ENCODE assay signal across 23 cellular contexts in the genomic region with DNA sequence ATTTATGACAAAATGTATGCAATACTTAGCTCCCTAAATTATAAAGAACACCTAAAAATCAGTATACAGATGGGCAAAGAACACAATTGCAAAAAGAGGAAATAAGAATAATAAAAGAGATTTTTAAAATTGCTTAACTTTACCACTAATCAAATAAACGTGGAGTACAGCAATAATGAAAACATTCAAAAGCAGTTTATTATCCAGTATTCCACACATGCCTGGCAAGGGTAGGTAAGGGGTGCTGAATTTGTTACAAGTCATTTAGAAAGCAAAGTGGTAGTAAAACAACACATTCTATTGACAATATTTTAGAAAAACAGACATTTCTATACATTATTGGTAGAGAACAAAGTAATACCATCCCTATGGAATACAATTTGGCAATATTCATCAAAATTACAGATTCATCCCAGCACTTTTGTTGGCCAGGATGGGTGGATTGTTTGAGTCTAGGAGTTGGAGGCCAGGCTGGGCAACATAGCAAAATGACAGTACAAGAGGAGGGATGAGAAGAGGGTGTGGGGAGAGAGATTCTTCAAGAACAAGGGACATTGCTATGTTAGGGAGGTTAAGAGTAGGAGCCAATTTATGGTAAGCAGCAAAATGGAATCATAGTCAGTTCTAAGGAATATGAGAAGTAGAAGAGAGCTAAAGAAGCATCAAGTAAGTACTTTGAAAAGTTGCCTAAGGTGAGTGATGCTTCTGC. TPM values are rescaled to one million over a fixed set of nuclear protein-coding genes. Genes with fewer than 3 reads are reported as not detected.
DNase-seq lines count a peak whose midpoint lies in the region; ATAC-seq and TF ChIP-seq lines count a peak whose summit lies in the region.
"Had no signal": no experiment of that assay in that cellular context is flagged by ENCODE, and none has a peak within 500 bp of the region (broad histone marks: within the 10 kb centered on the region; RNA-seq: fewer than 3 reads in every experiment).

No MANE protein-coding gene starts in this region.

- H3K27me3 ChIP-seq in IMR-90 (ENCODE audit: control insufficient read depth, insufficient read depth, low read length) (no peaks in the 10 kb centered on the region), ascending aorta (no peaks in the 10 kb centered on the region), suprapubic skin (no peaks in the 10 kb centered on the region)
- H3K27me3 ChIP-seq: cardiac muscle cell, MG63, neutrophil, tibial nerve had no signal

- DNase-seq in IMR-90 = peak; percentile 27
- no peak for DNase-seq in ascending aorta (ENCODE audit: low spot score in 2 of 2)
- DNase-seq in fibroblast of the aortic adventitia (ENCODE audit: low read depth) = peak; percentile 51
- no peak for DNase-seq in suprapubic skin (ENCODE audit: low spot score in 2 of 2)
- DNase-seq in stimulated activated CD4-positive, alpha-beta T cell treated with anti-CD3 and anti-CD28 coated beads, Interleukin-1b, Interleukin-23, amount 100 ng/mL, for 48 hours = no peak
- DNase-seq in stimulated activated CD4-positive, alpha-beta T cell treated with anti-CD3 and anti-CD28 coated beads, Interleukin-4, amount 100 ng/mL, for 1 hour = no peak
- DNase-seq in activated CD4-positive, alpha-beta memory T cell treated with anti-CD3 and anti-CD28 coated beads for 36 hours = no peak
- DNase-seq in CD1c-positive myeloid dendritic cell (ENCODE audit: extremely low spot score) = no peak
- DNase-seq: activated CD4-positive, alpha-beta T cell treated with anti-CD3 and anti-CD28 coated beads for 36 hours; Caco-2; GOT3; head of caudate nucleus; left ventricle myocardium superior; NCI-H1694; NCI-H82; stimulated activated CD4-positive, alpha-beta T cell treated with anti-CD3 and anti-CD28 coated beads, Interleukin-15, amount 100 ng/mL, for 24 hours had no signal

- no peaks in the 10 kb centered on the region for H3K4me1 Mint-ChIP-seq in activated CD4-positive, alpha-beta memory T cell treated with anti-CD3 and anti-CD28 coated beads for 36 hours (ENCODE audit: low read depth)
- H3K4me1 Mint-ChIP-seq: activated CD4-positive, alpha-beta T cell treated with anti-CD3 and anti-CD28 coated beads for 36 hours; B cell; stimulated activated effector memory CD8-positive, alpha-beta T cell treated with anti-CD3 and anti-CD28 coated beads, Interleukin-12 subunit alpha, Interleukin-12 subunit beta, amount 100 ng/mL, for 72 hours had no signal

- peak overlapping the region; percentile 100 for H3K14ac ChIP-seq in IMR-90 (replicated peaks; ENCODE audit: low read depth, low read length)

- no peaks in the 10 kb centered on the region for H3K9me3 ChIP-seq in IMR-90 (ENCODE audit: control insufficient read depth, insufficient read depth, low read length)
- H3K9me3 ChIP-seq in ascending aorta = no peaks in the 10 kb centered on the region
- no peaks in the 10 kb centered on the region for H3K9me3 ChIP-seq in suprapubic skin
- H3K9me3 ChIP-seq: Caco-2, MG63, neutrophil, tibial nerve had no signal

- H2BK5ac ChIP-seq in IMR-90 (ENCODE audit: low read depth, low read length, poor library complexity, severe bottlenecking) = peak overlapping the region; percentile 100

- peak overlapping the region; percentile 71 for H3K9ac ChIP-seq in IMR-90 (ENCODE audit: low read depth, low read length)

- H3K4me1 ChIP-seq in IMR-90 (ENCODE audit: control insufficient read depth, insufficient read depth, low read length) (peaks cover 8% of the 10 kb centered on the region), ascending aorta (peaks cover 0 to 17% of the 10 kb centered on the region in 2 donors), suprapubic skin (peaks cover 21% of the 10 kb centered on the region)

- dilution Hi-C loops in IMR-90 (cut with HindIII; ENCODE audit: low sequenced_read_pairs, unreplicated experiment) = no loop called here

- peak overlapping the region; percentile 99 for H3K56ac ChIP-seq in IMR-90 (ENCODE audit: extremely low read depth, insufficient read depth, low read length)

- no peaks in the 10 kb centered on the region for H4K20me1 ChIP-seq in IMR-90 (ENCODE audit: insufficient read depth, low read length)

- peaks cover 0 to 9% of the 10 kb centered on the region in 2 experiments; a peak in 2 of 4 replicates for H3K79me1 ChIP-seq in IMR-90 (ENCODE audit: low read depth in 1 of 2, low read length in 2 of 2)

- TF ChIP-seq CTCF in IMR-90 (conservative IDR thresholded peaks at IDR 0.05; ENCODE audit: low read depth, low read length) (no peak), ascending aorta (IDR thresholded peaks at IDR 0.05) (no peak), fibroblast of the aortic adventitia (IDR thresholded peaks at IDR 0.05; ENCODE audit: insufficient read depth, low read length) (no peak), suprapubic skin (IDR thresholded peaks at IDR 0.05) (no peak)

- no peak for TF ChIP-seq POLR2A in IMR-90 (IDR thresholded peaks at IDR 0.05; ENCODE audit: low read depth, low read length)
- TF ChIP-seq POLR2A in suprapubic skin (IDR thresholded peaks at IDR 0.05) = no peak

- intact Hi-C loops in IMR-90 (cut with micrococcal nuclease) = loop anchor here (5.0 kb wide), 1 partner anchor 51 kb away; no protein-coding TSS in a partner anchor
- intact Hi-C loops in ascending aorta (cut with DNase I) = no loop called here
- intact Hi-C loops in activated CD4-positive, alpha-beta memory T cell treated with anti-CD3 and anti-CD28 coated beads for 36 hours (cut with micrococcal nuclease) = no loop called here

- H4K8ac ChIP-seq in IMR-90 (ENCODE audit: low read depth in 2 of 2, low read length in 2 of 2) = peak overlapping the region; percentile 92 to 99

- H4K5ac ChIP-seq in IMR-90 (ENCODE audit: low read depth, low read length) = peak overlapping the region; percentile 90

- in situ Hi-C loops in IMR-90 (cut with MboI; ENCODE audit: low sequenced_read_pairs) = no loop called here

- H3K36me3 ChIP-seq in IMR-90 (ENCODE audit: control insufficient read depth, insufficient read depth, low read length) = no peaks in the 10 kb centered on the region
- H3K36me3 ChIP-seq in ascending aorta = no peaks in the 10 kb centered on the region
- peaks cover 3% of the 10 kb centered on the region for H3K36me3 ChIP-seq in suprapubic skin

- peak overlapping the region; percentile 97 for H3K18ac ChIP-seq in IMR-90 (ENCODE audit: low read depth, low read length)

- H2BK15ac ChIP-seq in IMR-90 (ENCODE audit: low read depth, low read length) = peak overlapping the region; percentile 99

- peak overlapping the region; percentile 91 for H3K23ac ChIP-seq in IMR-90 (ENCODE audit: low read depth, low read length)

- peak overlapping the region; percentile 84 for H3K4me2 ChIP-seq in IMR-90 (ENCODE audit: low read depth, low read length)

- no peak for TF ChIP-seq EP300 in suprapubic skin (IDR thresholded peaks at IDR 0.05)

- H2BK20ac ChIP-seq in IMR-90 (ENCODE audit: low read depth, low read length) = peak overlapping the region; percentile 100

- ATAC-seq in IMR-90 (ENCODE audit: low read depth) = peak; percentile 52
- ATAC-seq: activated CD4-positive, alpha-beta T cell treated with anti-CD3 and anti-CD28 coated beads for 36 hours; HepG2; stimulated activated effector memory CD8-positive, alpha-beta T cell treated with anti-CD3 and anti-CD28 coated beads, Interleukin-12 subunit alpha, Interleukin-12 subunit beta, amount 100 ng/mL, for 72 hours had no signal

- H3K27me3 Mint-ChIP-seq in activated CD4-positive, alpha-beta memory T cell treated with anti-CD3 and anti-CD28 coated beads for 36 hours = no peaks in the 10 kb centered on the region
- H3K27me3 Mint-ChIP-seq: activated CD4-positive, alpha-beta T cell treated with anti-CD3 and anti-CD28 coated beads for 36 hours; B cell had no signal

- POLR2A ChIA-PET in IMR-90 (lab: Charles Lee; ENCODE audit: unreplicated experiment) = no interaction called here
- POLR2A ChIA-PET in activated CD4-positive, alpha-beta memory T cell treated with anti-CD3 and anti-CD28 coated beads for 36 hours (lab: Charles Lee) = no interaction called here

- peak overlapping the region; percentile 86 for H2AFZ ChIP-seq in IMR-90 (replicated peaks; ENCODE audit: low read length, poor library complexity)

- no peak overlapping the region for H3K27ac Mint-ChIP-seq in activated CD4-positive, alpha-beta memory T cell treated with anti-CD3 and anti-CD28 coated beads for 36 hours
- H3K27ac Mint-ChIP-seq: activated CD4-positive, alpha-beta T cell treated with anti-CD3 and anti-CD28 coated beads for 36 hours; B cell; stimulated activated effector memory CD8-positive, alpha-beta T cell treated with anti-CD3 and anti-CD28 coated beads, Interleukin-12 subunit alpha, Interleukin-12 subunit beta, amount 100 ng/mL, for 72 hours had no signal

- no peak overlapping the region for H3K4me3 ChIP-seq in IMR-90 (ENCODE audit: insufficient read depth, low read depth, low read length)
- no peak overlapping the region for H3K4me3 ChIP-seq in ascending aorta
- no peak overlapping the region for H3K4me3 ChIP-seq in fibroblast of the aortic adventitia (ENCODE audit: low read depth, low read length)
- H3K4me3 ChIP-seq in suprapubic skin = no peak overlapping the region
- H3K4me3 ChIP-seq: cardiac muscle cell, MG63, tibial nerve had no signal

- peak overlapping the region; percentile 100 for H2BK120ac ChIP-seq in IMR-90 (ENCODE audit: low read depth, low read length)

- H3K4me3 Mint-ChIP-seq in activated CD4-positive, alpha-beta memory T cell treated with anti-CD3 and anti-CD28 coated beads for 36 hours = no peak overlapping the region
- H3K4me3 Mint-ChIP-seq: activated CD4-positive, alpha-beta T cell treated with anti-CD3 and anti-CD28 coated beads for 36 hours; B cell; stimulated activated effector memory CD8-positive, alpha-beta T cell treated with anti-CD3 and anti-CD28 coated beads, Interleukin-12 subunit alpha, Interleukin-12 subunit beta, amount 100 ng/mL, for 72 hours had no signal

- H3K27ac ChIP-seq in IMR-90 (ENCODE audit: insufficient read depth, low read length) (peak overlapping the region; percentile 100), ascending aorta (peak overlapping the region; percentile 39 to 63), suprapubic skin (peak overlapping the region; percentile 5)
- H3K27ac ChIP-seq: cardiac muscle cell, neutrophil, tibial nerve had no signal

- H2AK5ac ChIP-seq in IMR-90 (ENCODE audit: low read depth, low read length) = peak overlapping the region; percentile 100

- H3K9me1 ChIP-seq in IMR-90 (ENCODE audit: insufficient read depth, low read length) = peaks cover 8% of the 10 kb centered on the region

- H3K9me3 Mint-ChIP-seq in activated CD4-positive, alpha-beta memory T cell treated with anti-CD3 and anti-CD28 coated beads for 36 hours = no peaks in the 10 kb centered on the region
- H3K9me3 Mint-ChIP-seq: stimulated activated effector memory CD8-positive, alpha-beta T cell treated with anti-CD3 and anti-CD28 coated beads, Interleukin-12 subunit alpha, Interleukin-12 subunit beta, amount 100 ng/mL, for 72 hours had no signal

- no peak for TF ChIP-seq RAD21 in IMR-90 (IDR thresholded peaks at IDR 0.05; ENCODE audit: low read length)

- peak overlapping the region; percentile 77 for H2AK9ac ChIP-seq in IMR-90 (replicated peaks; ENCODE audit: low read depth, low read length, poor library complexity)

- CTCF ChIA-PET in IMR-90 (lab: Yijun Ruan, JAX) = interaction anchor here (0.6 to 0.8 kb wide), 4 partner anchors 48 to 89 kb away, joined by 3 to 4 read pairs (median 3); no protein-coding TSS in a partner anchor
- CTCF ChIA-PET in activated CD4-positive, alpha-beta memory T cell treated with anti-CD3 and anti-CD28 coated beads for 36 hours (lab: Charles Lee) = no interaction called here

- H3K36me3 Mint-ChIP-seq in activated CD4-positive, alpha-beta memory T cell treated with anti-CD3 and anti-CD28 coated beads for 36 hours = peaks cover 43% of the 10 kb centered on the region

- no CpG with 5 or more reads among the region's 1 CpG for WGBS in IMR-90 (ENCODE audit: extremely low coverage in 2 of 2, insufficient read length in 1 of 2), 2 experiments
- 33% methylated on average over 1 of the region's 1 CpG for WGBS in suprapubic skin

- peak overlapping the region; percentile 99 for H4K91ac ChIP-seq in IMR-90 (ENCODE audit: insufficient read depth, low read depth, low read length)

- no TSS peak for BruUV-seq in IMR-90 (replicated peaks; lab: Mats Ljungman, UMichigan)

- H3K4ac ChIP-seq in IMR-90 (ENCODE audit: low read depth, low read length) = peak overlapping the region; percentile 100

RNA-seq across cellular contexts. Expression of a gene that starts 3.7 kb away (rescaled TPM):
- total RNA-seq in IMR-90 (2012; rRNA removed) (0.18 TPM in 1 of 2 replicates, not detected in the other), ascending aorta (12.8 TPM), fibroblast of the aortic adventitia (ENCODE audit: low replicate concordance) (11.4 and 175 TPM in 2 replicates), suprapubic skin (1 to 10 TPM; 1.8 to 8.9 (median 2.6) TPM)
- not detected in 2 replicates for polyA plus RNA-seq in IMR-90 (2012; rRNA removed)
- polyA plus RNA-seq in IMR-90 (2012; cell fraction: cytosol; rRNA removed) = not detected in 2 replicates
- polyA plus RNA-seq in IMR-90 (2012; cell fraction: nucleus; rRNA removed; ENCODE audit: low replicate concordance) = 0.15 TPM in 1 of 2 replicates, not detected in the other
- not detected for total RNA-seq in activated CD4-positive, alpha-beta memory T cell treated with anti-CD3 and anti-CD28 coated beads for 36 hours
- total RNA-seq: Caco-2, cardiac muscle cell, HepG2 had no signal
- polyA plus RNA-seq: cardiac muscle cell had no signal

Comparison
In these comparisons a context has a peak if more than half of its experiments do, and no peak if none do; other contexts are left out.
1. DNase-seq: peak in IMR-90 (single experiment) and fibroblast of the aortic adventitia (single experiment); none in ascending aorta (0 of 2), suprapubic skin (0 of 2), stimulated activated CD4-positive, alpha-beta T cell treated with anti-CD3 and anti-CD28 coated beads, Interleukin-1b, Interleukin-23, amount 100 ng/mL, for 48 hours (single experiment), stimulated activated CD4-positive, alpha-beta T cell treated with anti-CD3 and anti-CD28 coated beads, Interleukin-4, amount 100 ng/mL, for 1 hour (single experiment), activated CD4-positive, alpha-beta memory T cell treated with anti-CD3 and anti-CD28 coated beads for 36 hours (single experiment) and CD1c-positive myeloid dendritic cell (single experiment).
2. H3K27ac ChIP-seq: peak in every context shown above with its lines; median percentile 100 in IMR-90; 51 in ascending aorta; 5 in suprapubic skin.